ENCODE assay signal across 1 cellular context in genomic region chr16:48054881-48055601, GRCh38.
TF ChIP-seq lines count a peak whose summit lies in the region.

No MANE protein-coding gene starts in this region.

TF ChIP-seq in H1, 55 proteins besides CTCF, POLR2A, EP300 and RAD21 (continued from another document):
- TF ChIP-seq, protein P1, sequence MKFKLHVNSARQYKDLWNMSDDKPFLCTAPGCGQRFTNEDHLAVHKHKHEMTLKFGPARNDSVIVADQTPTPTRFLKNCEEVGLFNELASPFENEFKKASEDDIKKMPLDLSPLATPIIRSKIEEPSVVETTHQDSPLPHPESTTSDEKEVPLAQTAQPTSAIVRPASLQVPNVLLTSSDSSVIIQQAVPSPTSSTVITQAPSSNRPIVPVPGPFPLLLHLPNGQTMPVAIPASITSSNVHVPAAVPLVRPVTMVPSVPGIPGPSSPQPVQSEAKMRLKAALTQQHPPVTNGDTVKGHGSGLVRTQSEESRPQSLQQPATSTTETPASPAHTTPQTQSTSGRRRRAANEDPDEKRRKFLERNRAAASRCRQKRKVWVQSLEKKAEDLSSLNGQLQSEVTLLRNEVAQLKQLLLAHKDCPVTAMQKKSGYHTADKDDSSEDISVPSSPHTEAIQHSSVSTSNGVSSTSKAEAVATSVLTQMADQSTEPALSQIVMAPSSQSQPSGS (IDR thresholded peaks at IDR 0.05; ENCODE audit: low read length): no peak
- TF ChIP-seq E2F6 (IDR thresholded peaks at IDR 0.05) (no peak), MAFK (IDR thresholded peaks at IDR 0.05; ENCODE audit: low read depth, low read length) (no peak), PHF8 (conservative IDR thresholded peaks at IDR 0.05; ENCODE audit: low read depth, low read length) (no peak), ASH2L (IDR thresholded peaks at IDR 0.05; ENCODE audit: low read length) (no peak), YY1 (IDR thresholded peaks at IDR 0.05; ENCODE audit: low read depth, low read length) (0 out of 2 replicates have a peak, but pooled peaks have one; percentile 17)
